15 cellular contexts compared by ENCODE assay signal in the genomic region with DNA sequence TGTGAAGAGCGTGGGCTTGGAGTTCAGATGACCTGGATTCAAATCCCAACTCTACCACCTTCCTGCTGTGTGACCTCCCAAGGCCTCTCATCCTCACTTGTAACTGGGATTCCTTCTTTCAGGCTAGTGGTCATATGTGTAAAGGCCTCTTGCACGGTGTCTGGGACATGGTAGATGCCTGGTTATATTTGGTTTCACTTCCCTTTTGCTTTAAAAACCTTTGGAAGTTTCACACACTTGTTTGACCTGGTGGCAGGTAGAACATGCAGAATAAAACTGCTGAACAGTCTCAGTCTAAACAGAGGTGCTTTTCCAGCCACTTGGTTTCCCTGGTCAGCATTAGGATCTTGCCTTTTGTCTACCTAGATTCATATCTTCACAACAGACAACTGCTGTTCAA.
"Had no signal": no experiment of that assay in that cellular context is flagged by ENCODE, and none has a peak within 500 bp of the region (broad histone marks: within the 10 kb centered on the region; RNA-seq: fewer than 3 reads in every experiment).

No MANE protein-coding gene starts in this region.

- H3K4me3 Mint-ChIP-seq: activated CD4-positive, alpha-beta memory T cell treated with anti-CD3 and anti-CD28 coated beads, Interleukin-2, amount 10 ng/mL, durations not matched to agents 7 days and 5 days; activated naive CD4-positive, alpha-beta T cell treated with anti-CD3 and anti-CD28 coated beads for 36 hours; activated T-helper 1 cell treated with anti-CD3 and anti-CD28 coated beads, Interleukin-12 subunit alpha, Interleukin-12 subunit beta, Interleukin-2, Interleukin-4 antibody, amounts not matched to agents 30 ng/mL and 10 ng/mL and 1 ng/mL, durations not matched to agents 14 hours and 24 hours and 36 hours; effector memory CD8-positive, alpha-beta T cell; neural progenitor cell; type B pancreatic cell had no signal

- H3K4me1 ChIP-seq: body of pancreas, gastroesophageal sphincter had no signal

- H3K36me3 ChIP-seq: neural progenitor cell, ovary had no signal

- H3K4me3 ChIP-seq: body of pancreas, gastroesophageal sphincter, neural progenitor cell, ovary had no signal

- H3K27me3 ChIP-seq: body of pancreas, gastroesophageal sphincter, neural progenitor cell, ovary had no signal

- H3K9me3 Mint-ChIP-seq: effector memory CD8-positive, alpha-beta T cell; type B pancreatic cell had no signal

- H3K27ac ChIP-seq: body of pancreas, gastroesophageal sphincter, neural progenitor cell, ovary had no signal

- H3K9ac ChIP-seq: neural progenitor cell had no signal

- DNase-seq: activated CD4-positive, alpha-beta memory T cell treated with anti-CD3 and anti-CD28 coated beads, Interleukin-2, amount 10 ng/mL, durations not matched to agents 7 days and 5 days; activated CD8-positive, alpha-beta memory T cell treated with anti-CD3 and anti-CD28 coated beads, Interleukin-2, amount 50 U/mL, for 4 hours; activated naive CD4-positive, alpha-beta T cell treated with anti-CD3 and anti-CD28 coated beads for 36 hours; body of pancreas; central memory CD4-positive, alpha-beta T cell; effector memory CD8-positive, alpha-beta T cell; left ventricle myocardium superior; ovary; stimulated activated CD4-positive, alpha-beta T cell treated with anti-CD3 and anti-CD28 coated beads, Interleukin-12 subunit alpha, Interleukin-12 subunit beta, amount 100 ng/mL, for 4 hours; stimulated activated naive CD4-positive, alpha-beta T cell; substantia nigra had no signal

- H3K4me1 Mint-ChIP-seq: activated CD4-positive, alpha-beta memory T cell treated with anti-CD3 and anti-CD28 coated beads, Interleukin-2, amount 10 ng/mL, durations not matched to agents 7 days and 5 days had no signal

- H2AFZ ChIP-seq: neural progenitor cell had no signal

- H3K27me3 Mint-ChIP-seq: activated CD4-positive, alpha-beta memory T cell treated with anti-CD3 and anti-CD28 coated beads, Interleukin-2, amount 10 ng/mL, durations not matched to agents 7 days and 5 days; effector memory CD8-positive, alpha-beta T cell; type B pancreatic cell had no signal

- H3K4me2 ChIP-seq: neural progenitor cell had no signal

- H3K9me3 ChIP-seq: body of pancreas, gastroesophageal sphincter, ovary had no signal

- H3K36me3 Mint-ChIP-seq: neural progenitor cell had no signal

- H3K27ac Mint-ChIP-seq: activated CD4-positive, alpha-beta memory T cell treated with anti-CD3 and anti-CD28 coated beads, Interleukin-2, amount 10 ng/mL, durations not matched to agents 7 days and 5 days; activated naive CD4-positive, alpha-beta T cell treated with anti-CD3 and anti-CD28 coated beads for 36 hours; neural progenitor cell; type B pancreatic cell had no signal

- ATAC-seq: body of pancreas; effector memory CD8-positive, alpha-beta T cell; gastroesophageal sphincter; left ventricle myocardium superior had no signal
